9 cellular contexts compared by ENCODE assay signal in the genomic region with DNA sequence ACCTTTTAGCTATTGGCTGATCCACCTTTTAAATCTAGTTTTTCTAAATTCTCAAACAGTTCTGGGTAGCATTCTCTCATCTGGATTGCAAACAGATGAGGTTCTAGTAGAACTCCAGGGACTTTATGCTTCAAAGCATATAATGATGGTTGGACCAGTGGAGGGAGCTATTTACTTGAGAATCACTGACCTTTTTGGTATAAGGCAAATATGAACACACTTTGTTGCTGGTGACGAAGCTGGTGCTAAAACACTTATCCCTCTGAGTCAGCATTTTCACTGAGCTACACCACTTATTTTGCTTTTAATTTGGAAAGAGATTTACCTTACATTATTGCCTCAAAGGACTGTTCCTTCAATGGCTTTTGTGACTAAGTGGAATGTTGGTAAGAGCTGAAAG. TPM values are rescaled to one million over a fixed set of nuclear protein-coding genes. Genes with fewer than 3 reads are reported as not detected.
DNase-seq lines count a peak whose midpoint lies in the region; ATAC-seq and TF ChIP-seq lines count a peak whose summit lies in the region.
"Had no signal": no experiment of that assay in that cellular context is flagged by ENCODE, and none has a peak within 500 bp of the region (broad histone marks: within the 10 kb centered on the region; RNA-seq: fewer than 3 reads in every experiment).

No MANE protein-coding gene starts in this region.

- in situ Hi-C loops in GM13977 (cut with MboI; ENCODE audit: low pct_unique_long_range_greater_than_20kb, low sequenced_read_pairs, unreplicated experiment) (no loop called here), astrocyte of the spinal cord (cut with HindIII; ENCODE audit: low sequenced_read_pairs) (no loop called here)

- H3K79me1 ChIP-seq in mesendoderm (ENCODE audit: low read length) = no peaks in the 10 kb centered on the region

- no peaks in the 10 kb centered on the region for H3K36me3 ChIP-seq in mesendoderm (ENCODE audit: control insufficient read depth, insufficient read depth, low read length)

- no peak overlapping the region for H2BK120ac ChIP-seq in mesendoderm (ENCODE audit: low read depth, low read length)

- peaks cover 6% of the 10 kb centered on the region for H3K9me3 Mint-ChIP-seq in activated CD8-positive, alpha-beta T cell treated with anti-CD3 and anti-CD28 coated beads, Interleukin-2, amount 10 ng/mL, durations not matched to agents 7 days and 5 days (ENCODE audit: insufficient read depth)
- H3K9me3 Mint-ChIP-seq: activated B cell treated with CpG ODN at 0.5 μM for 24 hours had no signal

- no peak overlapping the region for H3K56ac ChIP-seq in mesendoderm (ENCODE audit: low read length)

- no peak overlapping the region for H3K27ac ChIP-seq in mesendoderm (ENCODE audit: low read depth, low read length)

- no peak overlapping the region for H3K4me3 Mint-ChIP-seq in activated CD8-positive, alpha-beta T cell treated with anti-CD3 and anti-CD28 coated beads, Interleukin-2, amount 10 ng/mL, durations not matched to agents 7 days and 5 days
- H3K4me3 Mint-ChIP-seq: activated B cell treated with CpG ODN at 0.5 μM for 24 hours had no signal

- CTCF ChIA-PET in activated CD8-positive, alpha-beta T cell treated with anti-CD3 and anti-CD28 coated beads, Interleukin-2, amount 10 ng/mL, durations not matched to agents 7 days and 5 days (lab: Charles Lee) = no interaction called here

- no peak overlapping the region for H3K9ac ChIP-seq in mesendoderm (ENCODE audit: low read length)

- POLR2A ChIA-PET in activated CD8-positive, alpha-beta T cell treated with anti-CD3 and anti-CD28 coated beads, Interleukin-2, amount 10 ng/mL, durations not matched to agents 7 days and 5 days (lab: Charles Lee) = no interaction called here

- H3K27me3 Mint-ChIP-seq in activated CD8-positive, alpha-beta T cell treated with anti-CD3 and anti-CD28 coated beads, Interleukin-2, amount 10 ng/mL, durations not matched to agents 7 days and 5 days (ENCODE audit: low read depth) = no peaks in the 10 kb centered on the region
- H3K27me3 Mint-ChIP-seq: activated B cell treated with CpG ODN at 0.5 μM for 24 hours had no signal

- H3K4me1 Mint-ChIP-seq in activated CD8-positive, alpha-beta T cell treated with anti-CD3 and anti-CD28 coated beads, Interleukin-2, amount 10 ng/mL, durations not matched to agents 7 days and 5 days (ENCODE audit: low read depth) = no peaks in the 10 kb centered on the region
- H3K4me1 Mint-ChIP-seq: activated B cell treated with CpG ODN at 0.5 μM for 24 hours had no signal

- no peak overlapping the region for H2BK15ac ChIP-seq in mesendoderm (replicated peaks; ENCODE audit: low read depth)

- ATAC-seq in GM21526 (IDR thresholded peaks at IDR 0.05; ENCODE audit: low FRiP score, unreplicated experiment) = no peak
- ATAC-seq in activated CD8-positive, alpha-beta T cell treated with anti-CD3 and anti-CD28 coated beads, Interleukin-2, amount 10 ng/mL, durations not matched to agents 7 days and 5 days = no peak

- H3K79me2 ChIP-seq in mesendoderm (ENCODE audit: control insufficient read depth, insufficient read depth, low read length) = no peaks in the 10 kb centered on the region

- no peak overlapping the region for H3K4ac ChIP-seq in mesendoderm (ENCODE audit: low read depth, low read length)

- H3K4me3 ChIP-seq in astrocyte of the spinal cord (ENCODE audit: low read depth, low read length) (no peak overlapping the region), mesendoderm (ENCODE audit: low read length) (no peak overlapping the region)

- H3K4me2 ChIP-seq in mesendoderm (ENCODE audit: low read length) = no peak overlapping the region

- no CpG with 5 or more reads among the region's 1 CpG for WGBS in mesendoderm (ENCODE audit: extremely low coverage, insufficient coverage, low lambda C conversion rate)

- H4K8ac ChIP-seq in mesendoderm (ENCODE audit: low read depth, low read length) = no peak overlapping the region

- no peak overlapping the region for H3K18ac ChIP-seq in mesendoderm (ENCODE audit: low read length)

- H3K36me3 Mint-ChIP-seq in activated CD8-positive, alpha-beta T cell treated with anti-CD3 and anti-CD28 coated beads, Interleukin-2, amount 10 ng/mL, durations not matched to agents 7 days and 5 days (ENCODE audit: low read depth) = no peaks in the 10 kb centered on the region

- H2AK5ac ChIP-seq in mesendoderm (ENCODE audit: low read length) = no peak overlapping the region

- intact Hi-C loops in posterior cingulate gyrus (cut with DNase I) = no loop called here

- H3K4me1 ChIP-seq in mesendoderm (ENCODE audit: control insufficient read depth, low read depth, low read length) = no peaks in the 10 kb centered on the region

- peak; percentile 4 for TF ChIP-seq CTCF in GM13977 (IDR thresholded peaks at IDR 0.05; ENCODE audit: extremely low read depth, insufficient read depth, missing control alignments)
- TF ChIP-seq CTCF in astrocyte of the spinal cord (IDR thresholded peaks at IDR 0.05; ENCODE audit: low read depth, low read length) = peak; percentile 6

- no peak overlapping the region for H3K23ac ChIP-seq in mesendoderm (ENCODE audit: low read length)

- H4K5ac ChIP-seq in mesendoderm (ENCODE audit: low read length) = no peak overlapping the region

- H2BK5ac ChIP-seq in mesendoderm (ENCODE audit: low read length) = no peak overlapping the region

- no peaks in the 10 kb centered on the region for H3K27me3 ChIP-seq in mesendoderm (ENCODE audit: insufficient read depth, low read length, poor library complexity)

- no peak overlapping the region for H3K27ac Mint-ChIP-seq in activated CD8-positive, alpha-beta T cell treated with anti-CD3 and anti-CD28 coated beads, Interleukin-2, amount 10 ng/mL, durations not matched to agents 7 days and 5 days
- H3K27ac Mint-ChIP-seq: activated B cell treated with CpG ODN at 0.5 μM for 24 hours had no signal

- DNase-seq in GM13977 (ENCODE audit: low spot score) = no peak
- DNase-seq in NCI-H1694 treated with DMSO at 0.1 percent for 48 hours (lab: John Stamatoyannopoulos, UW) = peak; percentile 32
- DNase-seq in astrocyte of the spinal cord (ENCODE audit: low read depth, low spot score) = peak; percentile 43
- DNase-seq in mesendoderm = peak; percentile 68
- DNase-seq in ureter (ENCODE audit: low spot score) = no peak
- no peak for DNase-seq in posterior cingulate gyrus
- no peak for DNase-seq in activated CD8-positive, alpha-beta T cell treated with anti-CD3 and anti-CD28 coated beads, Interleukin-2, amount 10 ng/mL, durations not matched to agents 7 days and 5 days
- DNase-seq: activated B cell treated with CpG ODN at 0.5 μM for 24 hours had no signal

RNA-seq across cellular contexts. Expression of a gene that starts 58.6 kb away (rescaled TPM):
- 0.31 TPM for polyA plus RNA-seq in mesendoderm (2013, experiment 1 of 2)
- polyA plus RNA-seq in mesendoderm (2013, experiment 2 of 2) = 0.32 TPM
- total RNA-seq in ureter = 1.2 TPM
- not detected for total RNA-seq in activated CD8-positive, alpha-beta T cell treated with anti-CD3 and anti-CD28 coated beads, Interleukin-2, amount 10 ng/mL, durations not matched to agents 7 days and 5 days
- total RNA-seq: activated B cell treated with CpG ODN at 0.5 μM for 24 hours had no signal

Comparison
In these comparisons a context has a peak if more than half of its experiments do, and no peak if none do; other contexts are left out.
1. DNase-seq: peak in NCI-H1694 treated with DMSO at 0.1 percent for 48 hours (single experiment), astrocyte of the spinal cord (single experiment) and mesendoderm (single experiment); none in GM13977 (single experiment), ureter (single experiment), posterior cingulate gyrus (0 of 10) and activated CD8-positive, alpha-beta T cell treated with anti-CD3 and anti-CD28 coated beads, Interleukin-2, amount 10 ng/mL, durations not matched to agents 7 days and 5 days (single experiment).